Comparison of ENCODE assay signal across 10 cellular contexts in the genomic region with DNA sequence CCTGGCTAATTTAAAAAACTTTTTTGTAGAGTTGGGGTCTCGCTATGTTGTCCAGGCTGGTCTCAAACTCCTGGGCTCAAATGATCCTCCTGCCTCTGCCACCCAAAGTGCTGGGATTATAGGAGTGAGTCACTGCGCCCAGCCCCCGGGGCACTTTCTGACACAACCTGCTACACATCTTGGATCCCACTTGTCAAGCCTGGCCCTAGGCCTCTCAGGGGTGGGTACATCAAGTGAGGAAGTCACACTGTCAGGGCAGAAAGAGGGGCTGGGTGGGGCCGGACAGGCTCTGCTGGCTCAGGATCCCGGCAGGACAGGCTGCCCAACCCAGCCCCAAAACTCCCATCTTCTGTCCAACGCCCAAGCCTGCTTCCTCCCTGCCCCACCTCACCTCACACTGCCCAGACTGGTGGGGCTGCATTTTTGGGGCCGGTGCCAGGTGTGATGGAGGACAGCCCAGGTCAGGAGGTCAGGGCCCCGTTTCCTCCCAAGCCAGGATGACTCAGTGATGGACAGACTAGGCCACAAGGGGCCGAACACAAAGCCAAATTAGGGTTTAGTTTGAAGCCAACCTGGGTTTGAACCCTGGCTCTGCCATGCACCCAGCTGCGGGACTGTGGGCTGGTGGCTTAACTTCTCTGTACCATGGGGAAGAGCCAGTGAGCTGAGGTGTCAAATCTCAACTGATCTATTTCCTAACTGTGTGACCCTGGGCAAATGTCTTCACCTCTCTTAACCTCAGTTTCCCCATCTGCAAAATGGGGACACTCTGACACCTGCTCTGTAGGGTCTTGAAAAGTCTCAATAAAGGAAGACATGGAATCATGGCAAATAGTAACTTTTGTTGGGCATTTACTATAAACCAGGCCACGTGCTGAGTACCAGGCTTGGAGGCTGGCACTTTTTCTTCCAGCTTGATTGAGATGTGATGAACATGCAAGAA. TPM values are rescaled to one million over a fixed set of nuclear protein-coding genes. Genes with fewer than 3 reads are reported as not detected.
DNase-seq lines count a peak whose midpoint lies in the region; ATAC-seq and TF ChIP-seq lines count a peak whose summit lies in the region.
"Had no signal": no experiment of that assay in that cellular context is flagged by ENCODE, and none has a peak within 500 bp of the region (broad histone marks: within the 10 kb centered on the region; RNA-seq: fewer than 3 reads in every experiment).

No MANE protein-coding gene starts in this region.

- H3K27ac ChIP-seq in esophagus muscularis mucosa (replicated peaks in 1 of 4), result peak overlapping the region; percentile 87 to 89 (median 88)

- H3K4me3 Mint-ChIP-seq in osteocyte (ENCODE audit: unreplicated experiment), result no peak overlapping the region
- H3K4me3 Mint-ChIP-seq: stimulated activated memory B cell treated with anti-CD40 and anti-IgM and Interleukin-4, amounts not matched to agents 10 μg/mL and 1 μg/mL and 100 μg/mL, for 72 hours had no signal

- H3K36me3 Mint-ChIP-seq in osteocyte (ENCODE audit: unreplicated experiment), result no peaks in the 10 kb centered on the region
- H3K36me3 Mint-ChIP-seq: stimulated activated memory B cell treated with anti-CD40 and anti-IgM and Interleukin-4, amounts not matched to agents 10 μg/mL and 1 μg/mL and 100 μg/mL, for 72 hours had no signal

- no peak for ATAC-seq in HG03139 (IDR thresholded peaks at IDR 0.05; ENCODE audit: unreplicated experiment)
- ATAC-seq: stimulated activated memory B cell treated with anti-CD40 and anti-IgM and Interleukin-4, amounts not matched to agents 10 μg/mL and 1 μg/mL and 100 μg/mL, for 72 hours had no signal

- no peaks in the 10 kb centered on the region for H3K9me3 Mint-ChIP-seq in osteocyte (ENCODE audit: unreplicated experiment)

- TF ChIP-seq POLR2A in esophagus muscularis mucosa (IDR thresholded peaks at IDR 0.05; ENCODE audit: low read depth), result no peak

- peaks cover 61% of the 10 kb centered on the region for H3K4me1 Mint-ChIP-seq in osteocyte (ENCODE audit: unreplicated experiment)

- in situ Hi-C loops in ACHN (cut with HindIII; ENCODE audit: low pct_ligation_motif_present, low pct_unique_long_range_greater_than_20kb, low sequenced_read_pairs), result no loop called here

- H3K4me1 ChIP-seq in esophagus muscularis mucosa, result peaks cover 37 to 44% (median 42%) of the 10 kb centered on the region in 4 donors

- H3K9me3 ChIP-seq in esophagus muscularis mucosa, result no peaks in the 10 kb centered on the region

- H3K4me3 ChIP-seq in esophagus muscularis mucosa, result peak overlapping the region in 1 of 4 donors; percentile 8

- H3K36me3 ChIP-seq in esophagus muscularis mucosa, result no peaks in the 10 kb centered on the region

- no peaks in the 10 kb centered on the region for H3K27me3 ChIP-seq in esophagus muscularis mucosa

- peak; percentile 78 for DNase-seq in ACHN
- peak; percentile 55 for DNase-seq in NCI-H460 (ENCODE audit: extremely low read depth, low read depth)
- DNase-seq in esophagus muscularis mucosa (ENCODE audit: extremely low spot score), result no peak
- DNase-seq in osteocyte (ENCODE audit: extremely low spot score, unreplicated experiment), result no peak
- DNase-seq in stimulated activated CD4-positive, alpha-beta T cell treated with anti-CD3 and anti-CD28 coated beads, Interleukin-4, amount 100 ng/mL, for 24 hours, result no peak
- DNase-seq in AG08396 (ENCODE audit: low spot score), result no peak
- no peak for DNase-seq in NCI-H524 (lab: John Stamatoyannopoulos, UW)
- DNase-seq: activated gamma-delta T cell had no signal

- no peaks in the 10 kb centered on the region for H3K27me3 Mint-ChIP-seq in osteocyte (ENCODE audit: unreplicated experiment)

- peak overlapping the region; percentile 99 for H3K27ac Mint-ChIP-seq in osteocyte (ENCODE audit: unreplicated experiment)
- H3K27ac Mint-ChIP-seq: stimulated activated memory B cell treated with anti-CD40 and anti-IgM and Interleukin-4, amounts not matched to agents 10 μg/mL and 1 μg/mL and 100 μg/mL, for 72 hours had no signal

- WGBS in esophagus muscularis mucosa, result 53% methylated on average over 10 of the region's 11 CpGs

- intact Hi-C loops in esophagus muscularis mucosa (cut with DNase I), result no loop called here

- TF ChIP-seq EP300 in esophagus muscularis mucosa (IDR thresholded peaks at IDR 0.05), result no peak

- TF ChIP-seq CTCF in esophagus muscularis mucosa (IDR thresholded peaks at IDR 0.05) (no peak), osteocyte (IDR thresholded peaks at IDR 0.05) (no peak)

RNA-seq across cellular contexts. Expression of a gene that starts 8.9 kb away (rescaled TPM):
- total RNA-seq in NCI-H460 (2014; rRNA removed; shearing (Covaris generic)), result 2.5 and 3.5 TPM in 2 replicates
- 0.26 and 0.67 TPM in 2 replicates for polyA plus RNA-seq in NCI-H460 (2014; cell fraction: nucleus; rRNA removed)
- total RNA-seq in esophagus muscularis mucosa, result 10 to 100 TPM; 36.3 to 78.4 (median 57.4) TPM
- 9.7 and 10.3 TPM in 2 replicates for total RNA-seq in osteocyte

RNA-seq across cellular contexts. Expression of a gene that starts 12.3 kb away (rescaled TPM):
- total RNA-seq in NCI-H460 (2014; rRNA removed; shearing (Covaris generic)), result 0.02 and 0.12 TPM in 2 replicates
- polyA plus RNA-seq in NCI-H460 (2014; cell fraction: nucleus; rRNA removed), result 0.03 TPM in 1 of 2 replicates, not detected in the other
- 1 to 10 TPM in 2 of 4 donors, under 1 TPM in 2; 0.83 to 1.8 (median 1.1) TPM for total RNA-seq in esophagus muscularis mucosa
- not detected in 2 replicates for total RNA-seq in osteocyte

Comparison
In these comparisons a context has a peak if more than half of its experiments do, and no peak if none do; other contexts are left out.
1. DNase-seq: peak in ACHN (single experiment) and NCI-H460 (single experiment); none in esophagus muscularis mucosa (single experiment), osteocyte (single experiment), stimulated activated CD4-positive, alpha-beta T cell treated with anti-CD3 and anti-CD28 coated beads, Interleukin-4, amount 100 ng/mL, for 24 hours (single experiment), AG08396 (single experiment) and NCI-H524 (0 of 2).